Comparison of ENCODE assay signal across 16 cellular contexts in the genomic region with DNA sequence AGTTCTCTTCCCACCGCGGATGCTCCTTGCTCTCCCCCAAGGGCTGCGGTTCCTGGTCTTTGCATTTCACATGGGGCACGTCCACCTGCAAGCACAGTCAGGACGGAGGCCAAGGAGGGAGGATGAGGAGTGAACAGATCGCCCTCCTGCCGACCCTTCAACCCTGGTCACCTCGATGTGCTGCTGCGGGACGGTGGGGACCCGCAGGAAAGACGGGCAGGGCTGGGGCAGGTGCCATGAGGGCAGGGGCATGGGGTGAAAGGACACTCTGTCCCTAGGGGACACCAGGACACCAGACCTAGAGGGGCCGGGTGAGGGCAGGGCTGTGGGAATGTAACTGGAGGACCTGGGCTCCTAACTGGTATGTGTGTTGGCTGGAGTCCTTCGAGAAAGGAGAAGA. TPM values are rescaled to one million over a fixed set of nuclear protein-coding genes. Genes with fewer than 3 reads are reported as not detected.
DNase-seq lines count a peak whose midpoint lies in the region; ATAC-seq and TF ChIP-seq lines count a peak whose summit lies in the region.
"Had no signal": no experiment of that assay in that cellular context is flagged by ENCODE, and none has a peak within 500 bp of the region (broad histone marks: within the 10 kb centered on the region; RNA-seq: fewer than 3 reads in every experiment).

No MANE protein-coding gene starts in this region.

- no peaks in the 10 kb centered on the region for H3K9me3 ChIP-seq in testis

- H3K36me3 ChIP-seq in testis (ENCODE audit: low read depth, missing control alignments), result no peaks in the 10 kb centered on the region

- H3K9me3 Mint-ChIP-seq in activated naive CD4-positive, alpha-beta T cell treated with anti-CD3 and anti-CD28 coated beads, Interleukin-2, amount 50 U/mL, for 24 hours, result no peaks in the 10 kb centered on the region
- H3K9me3 Mint-ChIP-seq in activated CD8-positive, alpha-beta T cell treated with anti-CD3 and anti-CD28 coated beads for 36 hours, result no peaks in the 10 kb centered on the region
- no peaks in the 10 kb centered on the region for H3K9me3 Mint-ChIP-seq in immature natural killer cell

- ATAC-seq in activated CD8-positive, alpha-beta T cell treated with anti-CD3 and anti-CD28 coated beads for 36 hours, result no peak
- no peak for ATAC-seq in HG03565 (IDR thresholded peaks at IDR 0.05; ENCODE audit: unreplicated experiment)

- H3K36me3 Mint-ChIP-seq in activated naive CD4-positive, alpha-beta T cell treated with anti-CD3 and anti-CD28 coated beads, Interleukin-2, amount 50 U/mL, for 24 hours, result peaks cover 5% of the 10 kb centered on the region
- peaks cover 22% of the 10 kb centered on the region for H3K36me3 Mint-ChIP-seq in activated CD8-positive, alpha-beta T cell treated with anti-CD3 and anti-CD28 coated beads for 36 hours (ENCODE audit: low read depth)
- peaks cover 5 to 6% (median 6%) of the 10 kb centered on the region in 3 donors for H3K36me3 Mint-ChIP-seq in immature natural killer cell

- peak overlapping the region; percentile 77 for H3K4me3 Mint-ChIP-seq in activated naive CD4-positive, alpha-beta T cell treated with anti-CD3 and anti-CD28 coated beads, Interleukin-2, amount 50 U/mL, for 24 hours
- peak overlapping the region; percentile 62 for H3K4me3 Mint-ChIP-seq in activated CD8-positive, alpha-beta T cell treated with anti-CD3 and anti-CD28 coated beads for 36 hours
- peak overlapping the region; percentile 1 to 81 (median 66) for H3K4me3 Mint-ChIP-seq in immature natural killer cell

- WGBS in testis, 2 donors, result 74 to 78% methylated on average over 14 of the region's 14 CpGs

- DNase-seq in activated naive CD4-positive, alpha-beta T cell (lab: John Stamatoyannopoulos, UW), result no peak
- no peak for DNase-seq in activated CD8-positive, alpha-beta T cell treated with anti-CD3 and anti-CD28 coated beads for 36 hours
- no peak for DNase-seq in immature natural killer cell
- DNase-seq in testis, result no peak
- DNase-seq in SKM-1 (lab: John Stamatoyannopoulos, UW; ENCODE audit: unreplicated experiment), result no peak
- DNase-seq in hippocampal formation (lab: John Stamatoyannopoulos, UW), result no peak
- DNase-seq: amniotic stem cell; central memory CD4-positive, alpha-beta T cell; islet precursor cell; NCI-H1930; NCI-H446 treated with DMSO at 0.1 percent for 48 hours; NK-92 treated with Interleukin-12 subunit alpha and Interleukin-12 subunit beta, amount 100 ng/mL, for 24 hours; right cardiac atrium; substantia nigra had no signal

- H3K27ac ChIP-seq in testis, result no peak overlapping the region

- CTCF ChIA-PET in activated CD8-positive, alpha-beta T cell treated with anti-CD3 and anti-CD28 coated beads for 36 hours (lab: Charles Lee), result no interaction called here

- TF ChIP-seq POLR2A in testis (IDR thresholded peaks at IDR 0.05), result no peak

- no peaks in the 10 kb centered on the region for H3K27me3 ChIP-seq in testis

- no peak for TF ChIP-seq CTCF in activated CD8-positive, alpha-beta T cell treated with anti-CD3 and anti-CD28 coated beads for 36 hours (IDR thresholded peaks at IDR 0.05)
- no peak for TF ChIP-seq CTCF in testis (IDR thresholded peaks at IDR 0.05)

- intact Hi-C loops in activated CD8-positive, alpha-beta T cell treated with anti-CD3 and anti-CD28 coated beads for 36 hours (cut with micrococcal nuclease), result no loop called here
- intact Hi-C loops in testis (cut with DNase I; ENCODE audit: low total_unique reads), result no loop called here

- POLR2A ChIA-PET in activated CD8-positive, alpha-beta T cell treated with anti-CD3 and anti-CD28 coated beads for 36 hours (lab: Charles Lee), result interaction anchor here (2.0 to 5.4 kb wide), 3 partner anchors 10 to 19 kb away, joined by 6 to 39 read pairs (median 8); a partner anchor contains a TSS

- no peaks in the 10 kb centered on the region for H3K27me3 Mint-ChIP-seq in activated naive CD4-positive, alpha-beta T cell treated with anti-CD3 and anti-CD28 coated beads, Interleukin-2, amount 50 U/mL, for 24 hours
- H3K27me3 Mint-ChIP-seq in activated CD8-positive, alpha-beta T cell treated with anti-CD3 and anti-CD28 coated beads for 36 hours, result no peaks in the 10 kb centered on the region
- peaks cover 5 to 11% (median 10%) of the 10 kb centered on the region in 3 donors for H3K27me3 Mint-ChIP-seq in immature natural killer cell (ENCODE audit: low read depth in 3 of 3)

- H3K27ac Mint-ChIP-seq in activated naive CD4-positive, alpha-beta T cell treated with anti-CD3 and anti-CD28 coated beads, Interleukin-2, amount 50 U/mL, for 24 hours, result peak overlapping the region; percentile 62
- peak overlapping the region; percentile 85 for H3K27ac Mint-ChIP-seq in activated CD8-positive, alpha-beta T cell treated with anti-CD3 and anti-CD28 coated beads for 36 hours
- H3K27ac Mint-ChIP-seq in immature natural killer cell, result peak overlapping the region in 2 of 6 donors; percentile 53 to 84

- H3K4me1 ChIP-seq in testis, result peaks cover 9% of the 10 kb centered on the region

- peak overlapping the region; percentile 15 to 52 for H3K4me3 ChIP-seq in testis

- H3K4me1 Mint-ChIP-seq in activated naive CD4-positive, alpha-beta T cell treated with anti-CD3 and anti-CD28 coated beads, Interleukin-2, amount 50 U/mL, for 24 hours, result peaks cover 45% of the 10 kb centered on the region
- H3K4me1 Mint-ChIP-seq in activated CD8-positive, alpha-beta T cell treated with anti-CD3 and anti-CD28 coated beads for 36 hours (ENCODE audit: low read depth), result peaks cover 32% of the 10 kb centered on the region
- H3K4me1 Mint-ChIP-seq in immature natural killer cell, result peaks cover 30% of the 10 kb centered on the region in 2 donors

RNA-seq across cellular contexts. Expression of a gene that starts 0.8 kb away (rescaled TPM):
- total RNA-seq in activated CD8-positive, alpha-beta T cell treated with anti-CD3 and anti-CD28 coated beads for 36 hours, result 1 to 10 TPM; 3.0 to 4.4 TPM
- polyA plus RNA-seq in immature natural killer cell (under 1 TPM in 1 of 3 donors, not detected in 2; 0.20 TPM), testis (ENCODE audit: insufficient read depth, low read depth, low replicate concordance) (61.1 TPM)
- 10 to 100 TPM; 12.3 to 20.4 TPM for total RNA-seq in testis

RNA-seq across cellular contexts. Expression of a gene that starts 15.3 kb away (rescaled TPM):
- total RNA-seq in activated CD8-positive, alpha-beta T cell treated with anti-CD3 and anti-CD28 coated beads for 36 hours, result 100 to 1,000 TPM; 128 to 138 TPM
- polyA plus RNA-seq in immature natural killer cell (10 to 100 TPM; 57.2 to 82.0 (median 71.1) TPM), testis (ENCODE audit: insufficient read depth, low read depth, low replicate concordance) (55.1 TPM)
- 10 to 100 TPM; 53.8 to 65.3 TPM for total RNA-seq in testis

RNA-seq across cellular contexts. Expression of a gene that starts 20.2 kb away (rescaled TPM):
- 100 to 1,000 TPM; 535 to 563 TPM for total RNA-seq in activated CD8-positive, alpha-beta T cell treated with anti-CD3 and anti-CD28 coated beads for 36 hours
- polyA plus RNA-seq in immature natural killer cell (100 to 1,000 TPM; 125 to 301 (median 238) TPM), testis (ENCODE audit: insufficient read depth, low read depth, low replicate concordance) (538 TPM)
- total RNA-seq in testis, result 100 to 1,000 TPM; 389 to 467 TPM

RNA-seq across cellular contexts. Expression of a gene that starts 27.3 kb away (rescaled TPM):
- 10 to 100 TPM; 37.5 to 43.8 TPM for total RNA-seq in activated CD8-positive, alpha-beta T cell treated with anti-CD3 and anti-CD28 coated beads for 36 hours
- polyA plus RNA-seq in immature natural killer cell (10 to 100 TPM; 17.0 to 21.6 (median 18.4) TPM), testis (ENCODE audit: insufficient read depth, low read depth, low replicate concordance) (11.0 TPM)
- 10 to 100 TPM; 30.5 to 32.1 TPM for total RNA-seq in testis

RNA-seq across cellular contexts. Expression of a gene that starts 27.4 kb away (rescaled TPM):
- 100 to 1,000 TPM; 189 to 190 TPM for total RNA-seq in activated CD8-positive, alpha-beta T cell treated with anti-CD3 and anti-CD28 coated beads for 36 hours
- 100 to 1,000 TPM in 1 of 3 donors, 10 to 100 TPM in 2; 68.9 to 121 (median 69.4) TPM for polyA plus RNA-seq in immature natural killer cell
- total RNA-seq in testis, result 100 to 1,000 TPM; 114 to 136 TPM
- polyA plus RNA-seq in testis (ENCODE audit: insufficient read depth, low read depth, low replicate concordance), result 174 TPM
